In the genomic region with DNA sequence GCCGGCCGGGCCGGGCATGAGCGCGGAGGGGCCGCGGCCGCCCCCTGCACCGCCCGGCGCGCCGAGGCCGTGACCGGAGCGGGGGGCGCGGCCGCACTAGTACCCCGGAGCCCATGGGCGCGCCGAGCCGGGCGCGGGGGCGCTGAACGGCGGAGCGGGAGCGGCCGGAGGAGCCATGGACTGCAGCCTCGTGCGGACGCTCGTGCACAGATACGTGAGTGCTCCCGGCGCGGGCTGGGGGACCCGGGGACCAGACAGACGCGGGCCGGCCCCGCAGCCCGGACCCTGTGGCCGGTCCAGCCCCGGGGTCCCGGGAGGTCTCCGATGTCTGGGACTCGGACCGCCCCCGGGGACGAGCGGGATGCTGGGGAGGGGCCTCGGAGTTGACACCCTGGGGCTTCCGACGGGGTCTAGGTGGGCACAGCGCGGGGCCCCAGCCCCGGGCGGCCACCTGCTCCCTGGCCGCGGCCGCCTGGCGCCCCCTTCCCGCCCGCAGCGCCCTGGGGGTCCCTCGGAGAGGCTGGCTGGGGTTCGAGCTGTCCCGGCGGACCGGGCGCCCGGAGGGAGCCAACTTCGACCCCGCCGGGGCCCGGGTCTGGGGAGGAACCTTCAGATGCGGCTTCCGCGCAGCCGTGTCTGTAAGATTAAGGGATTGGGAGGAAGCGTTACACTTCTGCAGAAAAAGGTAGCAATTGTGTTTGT, we compare ENCODE assay signal across 1 cellular context.
TF ChIP-seq lines count a peak whose summit lies in the region.

No MANE protein-coding gene starts in this region.

TF ChIP-seq in GM12878, 131 proteins besides CTCF, POLR2A, EP300 and RAD21 (continued from another document):
- TF ChIP-seq ZBTB40 (IDR thresholded peaks at IDR 0.05; ENCODE audit: borderline replicate concordance), result no peak
- TF ChIP-seq IKZF1 (conservative IDR thresholded peaks at IDR 0.05), result peak; percentile 26
- 0 out of 2 replicates have a peak, but pooled peaks have one; percentile 20 for TF ChIP-seq MAX (IDR thresholded peaks at IDR 0.05; ENCODE audit: low read depth, low read length)
- no peak for TF ChIP-seq GABPA (IDR thresholded peaks at IDR 0.05; ENCODE audit: low read depth)
